ENCODE assay signal across 19 cellular contexts in genomic region chr10:114364726-114365125, GRCh38. TPM values are rescaled to one million over a fixed set of nuclear protein-coding genes. Genes with fewer than 3 reads are reported as not detected.
DNase-seq lines count a peak whose midpoint lies in the region; TF ChIP-seq lines count a peak whose summit lies in the region.
"Had no signal": no experiment of that assay in that cellular context is flagged by ENCODE, and none has a peak within 500 bp of the region (broad histone marks: within the 10 kb centered on the region; RNA-seq: fewer than 3 reads in every experiment).

No MANE protein-coding gene starts in this region.

- H3K9me3 Mint-ChIP-seq in nephron (peaks cover 12% of the 10 kb centered on the region), HFFc6 (no peaks in the 10 kb centered on the region)
- H3K9me3 Mint-ChIP-seq: CD4-positive, CD25-positive, alpha-beta regulatory T cell; CD8-positive, alpha-beta T cell had no signal

- H3K27me3 ChIP-seq in trophoblast cell (ENCODE audit: insufficient read depth, low read length) (no peaks in the 10 kb centered on the region), thymus (ENCODE audit: control insufficient read depth, insufficient read depth) (no peaks in the 10 kb centered on the region)
- H3K27me3 ChIP-seq: BLaER1 had no signal

- TF ChIP-seq CTCF in nephron (IDR thresholded peaks at IDR 0.05; ENCODE audit: unreplicated experiment in 3 of 3) (no peak), HFFc6 (IDR thresholded peaks at IDR 0.05) (no peak)

- peak overlapping the region; percentile 51 for H2BK5ac ChIP-seq in trophoblast cell (ENCODE audit: low read depth, low read length, poor library complexity)

- H3K79me1 ChIP-seq in trophoblast cell (ENCODE audit: low read length): peaks cover 46% of the 10 kb centered on the region

- peak overlapping the region; percentile 86 for H4K91ac ChIP-seq in trophoblast cell (ENCODE audit: low read depth, low read length)

- peak overlapping the region; percentile 86 for H3K18ac ChIP-seq in trophoblast cell (ENCODE audit: low read length)

- DNase-seq in trophoblast cell (no peak), epidermal melanocyte (ENCODE audit: insufficient read length, low spot score) (no peak), HFFc6 (no peak), NCI-H2107 (lab: John Stamatoyannopoulos, UW) (no peak), DMS114 treated with DMSO at 0.1 percent for 48 hours (lab: John Stamatoyannopoulos, UW; ENCODE audit: unreplicated experiment) (no peak)
- DNase-seq: Caco-2; CD4-positive, CD25-positive, alpha-beta regulatory T cell; CD8-positive, alpha-beta T cell; DMS79; EL; GDM1; GOT3 had no signal

- no peak overlapping the region for H3K4me3 ChIP-seq in trophoblast cell (ENCODE audit: low read depth, low read length)
- no peak overlapping the region for H3K4me3 ChIP-seq in thymus (ENCODE audit: low read length)
- H3K4me3 ChIP-seq: BLaER1, GM12878, HAP-1 had no signal

- peaks cover 8% of the 10 kb centered on the region for H3K36me3 Mint-ChIP-seq in nephron (ENCODE audit: low read depth)
- no peaks in the 10 kb centered on the region for H3K36me3 Mint-ChIP-seq in HFFc6 (ENCODE audit: low read depth)
- H3K36me3 Mint-ChIP-seq: CD4-positive, CD25-positive, alpha-beta regulatory T cell; CD8-positive, alpha-beta T cell had no signal

- H3K27ac ChIP-seq in trophoblast cell (ENCODE audit: low read depth, low read length) (peak overlapping the region; percentile 74), thymus (ENCODE audit: low read depth) (peak overlapping the region; percentile 15)
- H3K27ac ChIP-seq: BLaER1, C4-2B had no signal

- H3K4me1 ChIP-seq in trophoblast cell (ENCODE audit: control insufficient read depth in 1 of 2, insufficient read depth in 2 of 2, low read length in 2 of 2) (peaks cover 38 to 39% of the 10 kb centered on the region in 2 experiments), thymus (ENCODE audit: control insufficient read depth, insufficient read depth, low read length) (no peaks in the 10 kb centered on the region)
- H3K4me1 ChIP-seq: BLaER1, HAP-1 had no signal

- H3K23ac ChIP-seq in trophoblast cell (ENCODE audit: low read length): no peak overlapping the region

- WGBS in trophoblast cell (ENCODE audit: extremely low coverage, insufficient coverage, insufficient read length): no CpG with 5 or more reads among the region's 4 CpGs
- 94% methylated on average over 4 of the region's 4 CpGs for WGBS in thymus

- H3K9me3 ChIP-seq in trophoblast cell (ENCODE audit: insufficient read depth, low read depth, low read length): no peaks in the 10 kb centered on the region
- no peaks in the 10 kb centered on the region for H3K9me3 ChIP-seq in thymus (ENCODE audit: control insufficient read depth)
- H3K9me3 ChIP-seq: BLaER1, HAP-1 had no signal

- H2BK120ac ChIP-seq in trophoblast cell (ENCODE audit: insufficient read depth, low read length, poor library complexity): peak overlapping the region; percentile 1

- H3K4me1 Mint-ChIP-seq in nephron (peaks cover 73% of the 10 kb centered on the region), HFFc6 (ENCODE audit: low read depth) (peaks cover 14% of the 10 kb centered on the region)
- H3K4me1 Mint-ChIP-seq: B cell had no signal

- H3K4ac ChIP-seq in trophoblast cell (ENCODE audit: low read depth, low read length): peak overlapping the region; percentile 69

- peaks cover 3 to 6% of the 10 kb centered on the region in 2 experiments for H3K36me3 ChIP-seq in trophoblast cell (ENCODE audit: control insufficient read depth in 1 of 2, insufficient read depth in 2 of 2, low read length in 2 of 2)
- no peaks in the 10 kb centered on the region for H3K36me3 ChIP-seq in thymus (ENCODE audit: control insufficient read depth, insufficient read depth)
- H3K36me3 ChIP-seq: BLaER1, HAP-1 had no signal

- peak overlapping the region; percentile 82 for H2BK12ac ChIP-seq in trophoblast cell (ENCODE audit: low read length)

- peak overlapping the region; percentile 26 for H4K8ac ChIP-seq in trophoblast cell (ENCODE audit: low read depth, low read length)

- no peak overlapping the region for H2AFZ ChIP-seq in trophoblast cell (ENCODE audit: insufficient read depth, low read length, poor library complexity)

- H3K27me3 Mint-ChIP-seq in nephron (ENCODE audit: low read depth) (peaks cover 3% of the 10 kb centered on the region), HFFc6 (ENCODE audit: insufficient read depth) (peaks cover 17% of the 10 kb centered on the region)

- no peak overlapping the region for H4K12ac ChIP-seq in trophoblast cell (ENCODE audit: low read depth, low read length)

- no peak overlapping the region for H3K4me3 Mint-ChIP-seq in nephron
- no peak overlapping the region for H3K4me3 Mint-ChIP-seq in HFFc6
- H3K4me3 Mint-ChIP-seq: B cell; CD4-positive, CD25-positive, alpha-beta regulatory T cell; CD8-positive, alpha-beta T cell had no signal

- H3K14ac ChIP-seq in trophoblast cell (ENCODE audit: low read length): peak overlapping the region; percentile 36

- no peak overlapping the region for H3K4me2 ChIP-seq in trophoblast cell (ENCODE audit: low read length)
- H3K4me2 ChIP-seq: BLaER1 had no signal

- peak overlapping the region; percentile 11 for H2AK5ac ChIP-seq in trophoblast cell (ENCODE audit: low read length)

- peak overlapping the region; percentile 57 to 98 (median 83) for H3K27ac Mint-ChIP-seq in nephron
- H3K27ac Mint-ChIP-seq in HFFc6: no peak overlapping the region
- H3K27ac Mint-ChIP-seq: B cell; CD4-positive, CD25-positive, alpha-beta regulatory T cell; CD8-positive, alpha-beta T cell had no signal

- peaks cover 11% of the 10 kb centered on the region for H3K79me2 ChIP-seq in trophoblast cell (ENCODE audit: control insufficient read depth, insufficient read depth, low read length, poor library complexity)

- H3K9ac ChIP-seq in trophoblast cell (ENCODE audit: low read length): no peak overlapping the region
- H3K9ac ChIP-seq: BLaER1 had no signal

RNA-seq across cellular contexts. Expression of gene AFAP1L2, which starts 39.6 kb away (rescaled TPM):
- polyA plus RNA-seq in trophoblast cell (2013): 41.9 and 43.1 TPM in 2 replicates
- polyA plus RNA-seq in thymus: 21.3 TPM
- under 1 TPM in 2 of 6 experiments, not detected in 4; 0.07 to 0.09 TPM for total RNA-seq in HFFc6 (2021; fragmentation: NEBNext Ultra II Directional; extraction: Animal tissue kit (Norgen Biotek cat#: 25700))
